In the genomic region with DNA sequence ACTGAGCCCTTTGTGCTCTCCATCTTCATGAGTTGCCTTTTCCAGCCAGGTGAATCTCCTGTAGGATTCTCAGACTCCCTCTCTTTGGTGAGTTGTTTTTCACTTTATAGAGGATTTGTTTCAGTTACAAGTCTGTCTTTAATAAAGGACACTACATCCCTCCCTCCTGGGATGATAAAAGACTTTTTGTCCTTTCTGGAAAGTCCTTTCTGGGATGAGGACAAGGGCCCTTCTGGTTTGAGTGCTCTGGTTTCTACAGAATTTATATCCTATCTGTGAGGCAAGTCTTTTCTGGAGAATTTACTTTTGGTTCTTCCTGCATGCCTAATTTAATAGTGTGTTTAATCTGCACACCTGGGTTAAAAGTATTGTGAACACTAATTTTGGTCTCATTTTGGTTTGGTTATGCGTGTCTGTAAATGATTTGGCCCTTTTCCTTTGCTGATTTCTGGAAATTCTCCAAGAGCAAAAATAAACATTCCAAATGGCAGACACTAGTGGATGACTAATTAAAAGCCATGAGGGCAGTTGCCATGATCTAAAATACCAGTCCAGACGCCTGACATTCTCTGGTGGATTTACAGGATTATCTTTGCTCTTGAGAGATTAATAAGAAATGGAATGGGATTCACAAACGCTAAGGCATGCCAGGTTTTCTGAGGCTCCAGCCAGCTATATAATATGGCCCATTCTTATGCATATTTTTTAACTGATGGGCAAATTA, we compare ENCODE assay signal across 10 cellular contexts. TPM values are rescaled to one million over a fixed set of nuclear protein-coding genes. Genes with fewer than 3 reads are reported as not detected.
DNase-seq lines count a peak whose midpoint lies in the region; ATAC-seq, FAIRE-seq and TF ChIP-seq lines count a peak whose summit lies in the region.
"Had no signal": no experiment of that assay in that cellular context is flagged by ENCODE, and none has a peak within 500 bp of the region (broad histone marks: within the 10 kb centered on the region; RNA-seq: fewer than 3 reads in every experiment).

No MANE protein-coding gene starts in this region.

- H3K9me1 ChIP-seq in IMR-90 (ENCODE audit: insufficient read depth, low read length) = peaks cover 21% of the 10 kb centered on the region

- peak overlapping the region; percentile 7; the same call in 1 of the 2 replicates for H4K91ac ChIP-seq in IMR-90 (ENCODE audit: insufficient read depth, low read depth, low read length)

- ATAC-seq in IMR-90 (ENCODE audit: low read depth) (peak; percentile 59), HG03378 (IDR thresholded peaks at IDR 0.05; ENCODE audit: unreplicated experiment) (no peak)

- H3K27me3 ChIP-seq in AG04450 (ENCODE audit: control insufficient read depth, insufficient read depth, low read length) (no peaks in the 10 kb centered on the region), IMR-90 (ENCODE audit: control insufficient read depth, insufficient read depth, low read length) (no peaks in the 10 kb centered on the region), ascending aorta (no peaks in the 10 kb centered on the region)

- H4K5ac ChIP-seq in IMR-90 (ENCODE audit: low read depth, low read length) = no peak overlapping the region

- peak; percentile 97 for FAIRE-seq in islet of Langerhans (lab: Jason Lieb, UNC)

- no peak for TF ChIP-seq RAD21 in IMR-90 (IDR thresholded peaks at IDR 0.05; ENCODE audit: low read length)

- H4K20me1 ChIP-seq in IMR-90 (ENCODE audit: insufficient read depth, low read length) = no peaks in the 10 kb centered on the region

- peak overlapping the region; percentile 52 for H2BK120ac ChIP-seq in IMR-90 (ENCODE audit: low read depth, low read length)

- H2AK5ac ChIP-seq in IMR-90 (ENCODE audit: low read depth, low read length) = no peak overlapping the region

- peak overlapping the region in 1 of 2 experiments; percentile 15; a peak in 1 of 4 replicates for H4K8ac ChIP-seq in IMR-90 (ENCODE audit: low read depth in 2 of 2, low read length in 2 of 2)

- H3K9ac ChIP-seq in IMR-90 (ENCODE audit: low read depth, low read length) = no peak overlapping the region

- H2AFZ ChIP-seq in IMR-90 (replicated peaks; ENCODE audit: low read length, poor library complexity) = no peak overlapping the region

- CTCF ChIA-PET in AG04450 (lab: Charles Lee) = interaction anchor here (0.6 kb wide), 1 partner anchor 701 kb away, joined by 3 read pairs; no protein-coding TSS in a partner anchor
- CTCF ChIA-PET in IMR-90 (lab: Yijun Ruan, JAX) = no interaction called here

- no peak overlapping the region for H3K27ac ChIP-seq in AG04450 (ENCODE audit: low read depth, low read length)
- no peak overlapping the region for H3K27ac ChIP-seq in IMR-90 (ENCODE audit: insufficient read depth, low read length)
- peak overlapping the region; percentile 52 to 64 for H3K27ac ChIP-seq in ascending aorta
- H3K27ac ChIP-seq: HL-60 had no signal

- no peaks in the 10 kb centered on the region for H3K79me1 ChIP-seq in IMR-90 (ENCODE audit: low read depth in 1 of 2, low read length in 2 of 2)

- POLR2A ChIA-PET in AG04450 (lab: Yijun Ruan, JAX) (no interaction called here), IMR-90 (lab: Charles Lee; ENCODE audit: unreplicated experiment) (no interaction called here)

- peak overlapping the region; percentile 8; the same call in 1 of the 2 replicates for H3K4me2 ChIP-seq in IMR-90 (ENCODE audit: low read depth, low read length)

- in situ Hi-C loops in IMR-90 (cut with MboI; ENCODE audit: low sequenced_read_pairs) = no loop called here

- 0% methylated on average over 1 of the region's 3 CpGs; no CpG with 5 or more reads in 1 of the 2 experiments for WGBS in IMR-90 (ENCODE audit: extremely low coverage in 2 of 2, insufficient read length in 1 of 2), 2 experiments

- H3K4me3 ChIP-seq in AG04450 (ENCODE audit: low read depth, low read length) (no peak overlapping the region), IMR-90 (ENCODE audit: insufficient read depth, low read depth, low read length) (no peak overlapping the region), ascending aorta (no peak overlapping the region)

- H2BK15ac ChIP-seq in IMR-90 (ENCODE audit: low read depth, low read length) = no peak overlapping the region

- H3K9me3 ChIP-seq in AG04450 (ENCODE audit: control insufficient read depth, insufficient read depth, low read length) (no peaks in the 10 kb centered on the region), IMR-90 (ENCODE audit: control insufficient read depth, insufficient read depth, low read length) (no peaks in the 10 kb centered on the region), ascending aorta (no peaks in the 10 kb centered on the region)

- no peak overlapping the region for H2AK9ac ChIP-seq in IMR-90 (replicated peaks; ENCODE audit: low read depth, low read length, poor library complexity)

- no peak overlapping the region for H3K56ac ChIP-seq in IMR-90 (ENCODE audit: extremely low read depth, insufficient read depth, low read length)

- intact Hi-C loops in IMR-90 (cut with micrococcal nuclease) (loop anchor here (2.0 kb wide), 1 partner anchor 31 kb away; no protein-coding TSS in a partner anchor), ascending aorta (cut with DNase I) (no loop called here)

- TF ChIP-seq CTCF in AG04450 (IDR thresholded peaks at IDR 0.05; ENCODE audit: low read depth, low read length) (no peak), IMR-90 (conservative IDR thresholded peaks at IDR 0.05; ENCODE audit: low read depth, low read length) (no peak), ascending aorta (IDR thresholded peaks at IDR 0.05) (no peak)

- DNase-seq in AG04450 (ENCODE audit: low read depth, low spot score) (peak; percentile 24), IMR-90 (peak; percentile 81), ascending aorta (ENCODE audit: low spot score in 2 of 2) (no peak), NCI-H187 (lab: John Stamatoyannopoulos, UW) (no peak), NCI-H2107 (lab: John Stamatoyannopoulos, UW) (no peak)
- DNase-seq in stimulated activated CD4-positive, alpha-beta T cell treated with anti-CD3 and anti-CD28 coated beads, Interleukin-15, amount 100 ng/mL, for 24 hours = no peak
- DNase-seq: activated CD8-positive, alpha-beta memory T cell treated with anti-CD3 and anti-CD28 coated beads, Interleukin-2, amount 50 U/mL, for 48 hours had no signal

- peak overlapping the region; percentile 16; the same call in 1 of the 2 replicates for H3K18ac ChIP-seq in IMR-90 (ENCODE audit: low read depth, low read length)

- no TSS peak for BruUV-seq in IMR-90 (replicated peaks; lab: Mats Ljungman, UMichigan)

- no peak overlapping the region for H2BK5ac ChIP-seq in IMR-90 (ENCODE audit: low read depth, low read length, poor library complexity, severe bottlenecking)

- dilution Hi-C loops in IMR-90 (cut with HindIII; ENCODE audit: low sequenced_read_pairs, unreplicated experiment) = no loop called here

- H3K14ac ChIP-seq in IMR-90 (replicated peaks; ENCODE audit: low read depth, low read length) = peak overlapping the region; percentile 18; the same call in 1 of the 2 replicates

- H3K36me3 ChIP-seq in IMR-90 (ENCODE audit: control insufficient read depth, insufficient read depth, low read length) (no peaks in the 10 kb centered on the region), ascending aorta (no peaks in the 10 kb centered on the region)

- peak overlapping the region; percentile 57 for H2BK20ac ChIP-seq in IMR-90 (ENCODE audit: low read depth, low read length)

- H3K23ac ChIP-seq in IMR-90 (ENCODE audit: low read depth, low read length) = no peak overlapping the region

- H3K4ac ChIP-seq in IMR-90 (ENCODE audit: low read depth, low read length) = peak overlapping the region; percentile 30; the same call in 1 of the 2 replicates

- H3K4me1 ChIP-seq in IMR-90 (ENCODE audit: control insufficient read depth, insufficient read depth, low read length) (peaks cover 23% of the 10 kb centered on the region), ascending aorta (peaks cover 8 to 32% of the 10 kb centered on the region in 2 donors)

- no peak for TF ChIP-seq POLR2A in IMR-90 (IDR thresholded peaks at IDR 0.05; ENCODE audit: low read depth, low read length)

TF ChIP-seq in IMR-90, 13 proteins besides CTCF, POLR2A, EP300 and RAD21:
- TF ChIP-seq MAFK (IDR thresholded peaks at IDR 0.05; ENCODE audit: low read depth, low read length) (no peak), RCOR1 (IDR thresholded peaks at IDR 0.05; ENCODE audit: insufficient replicate concordance, low read length) (peak; percentile 14), MAZ (IDR thresholded peaks at IDR 0.05; ENCODE audit: borderline replicate concordance, low read depth, low read length) (no peak), FOS (IDR thresholded peaks at IDR 0.05; ENCODE audit: low read depth, low read length) (no peak)

RNA-seq across cellular contexts. Expression of a gene that starts 44.8 kb away (rescaled TPM):
- polyA plus RNA-seq in AG04450 (2011; rRNA removed) (0.11 and 0.15 TPM in 2 replicates), IMR-90 (2012; rRNA removed) (0.30 and 0.34 TPM in 2 replicates)
- 0.23 and 0.26 TPM in 2 replicates for polyA minus RNA-seq in AG04450 (2011; rRNA and poly(A)+ RNA removed)
- total RNA-seq in IMR-90 (2012; rRNA removed) (0.36 and 0.56 TPM in 2 replicates), ascending aorta (0.43 TPM)
- 0.16 TPM in 1 of 2 replicates, not detected in the other for polyA plus RNA-seq in IMR-90 (2012; cell fraction: cytosol; rRNA removed)
- polyA plus RNA-seq in IMR-90 (2012; cell fraction: nucleus; rRNA removed; ENCODE audit: low replicate concordance) = 0.09 and 0.11 TPM in 2 replicates

Comparison
In these comparisons a context has a peak if more than half of its experiments do, and no peak if none do; other contexts are left out.
1. DNase-seq: peak in AG04450 (single experiment) and IMR-90 (single experiment); none in ascending aorta (0 of 2), NCI-H187 (0 of 2), NCI-H2107 (single experiment) and stimulated activated CD4-positive, alpha-beta T cell treated with anti-CD3 and anti-CD28 coated beads, Interleukin-15, amount 100 ng/mL, for 24 hours (single experiment).
2. H3K27ac ChIP-seq: peak in ascending aorta (2 of 2); none in AG04450 (single experiment) and IMR-90 (single experiment).